Comparison of ENCODE assay signal across 15 cellular contexts in genomic region chr11:3914807-3915206, GRCh38. TPM values are rescaled to one million over a fixed set of nuclear protein-coding genes. Genes with fewer than 3 reads are reported as not detected.
DNase-seq lines count a peak whose midpoint lies in the region; ATAC-seq and TF ChIP-seq lines count a peak whose summit lies in the region.
"Had no signal": no experiment of that assay in that cellular context is flagged by ENCODE, and none has a peak within 500 bp of the region (broad histone marks: within the 10 kb centered on the region; RNA-seq: fewer than 3 reads in every experiment).

No MANE protein-coding gene starts in this region.

- no peaks in the 10 kb centered on the region; a peak in 2 of 4 replicates for H3K4me1 ChIP-seq in SK-N-SH (ENCODE audit: control insufficient read depth in 1 of 2, insufficient read depth in 2 of 2, low read depth in 1 of 2, low read length in 1 of 2)

- H3K27me3 Mint-ChIP-seq in T-helper 1 cell treated with Interleukin-12 subunit alpha and Interleukin-12 subunit beta and Interleukin-4 antibody, amounts not matched to agents 30 μg/mL and 1 μg/mL, for 36 hours (ENCODE audit: low read depth) = no peaks in the 10 kb centered on the region
- H3K27me3 Mint-ChIP-seq: activated CD8-positive, alpha-beta memory T cell treated with anti-CD3 and anti-CD28 coated beads, Interleukin-2, amount 10 ng/mL, durations not matched to agents 7 days and 5 days had no signal

- H3K4me3 ChIP-seq in SK-N-SH (ENCODE audit: low read depth in 2 of 2, low read length in 1 of 2) (no peak overlapping the region), epithelial cell of esophagus (ENCODE audit: low read length) (no peak overlapping the region)
- H3K4me3 ChIP-seq: ovary had no signal

- POLR2A ChIA-PET in SK-N-SH (lab: Yijun Ruan, JAX) = no interaction called here
- POLR2A ChIA-PET in HEK293T (lab: Yijun Ruan, JAX) = no interaction called here

- H3K27ac Mint-ChIP-seq in T-helper 1 cell treated with Interleukin-12 subunit alpha and Interleukin-12 subunit beta and Interleukin-4 antibody, amounts not matched to agents 30 μg/mL and 1 μg/mL, for 36 hours = peak overlapping the region; percentile 74
- H3K27ac Mint-ChIP-seq in stimulated activated effector memory CD8-positive, alpha-beta T cell treated with anti-CD3 and anti-CD28 coated beads, Interleukin-12 subunit alpha, Interleukin-12 subunit beta, amount 100 ng/mL, for 72 hours = peak overlapping the region; percentile 5
- H3K27ac Mint-ChIP-seq: activated CD8-positive, alpha-beta memory T cell treated with anti-CD3 and anti-CD28 coated beads, Interleukin-2, amount 10 ng/mL, durations not matched to agents 7 days and 5 days had no signal

- TF ChIP-seq RAD21 in SK-N-SH (IDR thresholded peaks at IDR 0.05; ENCODE audit: low read length) = no peak

- H3K4me3 Mint-ChIP-seq in T-helper 1 cell treated with Interleukin-12 subunit alpha and Interleukin-12 subunit beta and Interleukin-4 antibody, amounts not matched to agents 30 μg/mL and 1 μg/mL, for 36 hours = no peak overlapping the region
- no peak overlapping the region for H3K4me3 Mint-ChIP-seq in stimulated activated effector memory CD8-positive, alpha-beta T cell treated with anti-CD3 and anti-CD28 coated beads, Interleukin-12 subunit alpha, Interleukin-12 subunit beta, amount 100 ng/mL, for 72 hours
- H3K4me3 Mint-ChIP-seq: activated CD8-positive, alpha-beta memory T cell treated with anti-CD3 and anti-CD28 coated beads, Interleukin-2, amount 10 ng/mL, durations not matched to agents 7 days and 5 days had no signal

- TF ChIP-seq EP300 in SK-N-SH (IDR thresholded peaks at IDR 0.05; ENCODE audit: borderline replicate concordance in 1 of 2, low read depth in 1 of 2, low read length in 1 of 2) = no peak

- H3K36me3 Mint-ChIP-seq in T-helper 1 cell treated with Interleukin-12 subunit alpha and Interleukin-12 subunit beta and Interleukin-4 antibody, amounts not matched to agents 30 μg/mL and 1 μg/mL, for 36 hours (ENCODE audit: low read depth) = peaks cover 15% of the 10 kb centered on the region
- peaks cover 9% of the 10 kb centered on the region for H3K36me3 Mint-ChIP-seq in stimulated activated effector memory CD8-positive, alpha-beta T cell treated with anti-CD3 and anti-CD28 coated beads, Interleukin-12 subunit alpha, Interleukin-12 subunit beta, amount 100 ng/mL, for 72 hours

- no peaks in the 10 kb centered on the region for H3K9me2 ChIP-seq in SK-N-SH

- H4K20me1 ChIP-seq in SK-N-SH (ENCODE audit: insufficient read depth) = 0 out of 2 replicates have a peak, but pooled peaks cover 4% of the 10 kb centered on the region

- H3K4me2 ChIP-seq in SK-N-SH = no peak overlapping the region

- DNase-seq in SK-N-SH (no peak), epithelial cell of esophagus (ENCODE audit: low read depth) (peak; percentile 33), DMS79 treated with DMSO at 0.1 percent for 48 hours (lab: John Stamatoyannopoulos, UW) (no peak), HEK293T (ENCODE audit: extremely low spot score) (no peak)
- no peak for DNase-seq in stimulated activated effector memory CD8-positive, alpha-beta T cell treated with anti-CD3 and anti-CD28 coated beads, Interleukin-12 subunit alpha, Interleukin-12 subunit beta, amount 100 ng/mL, for 72 hours (ENCODE audit: low spot score in 2 of 2)
- DNase-seq: activated CD8-positive, alpha-beta memory T cell treated with anti-CD3 and anti-CD28 coated beads, Interleukin-2, amount 10 ng/mL, durations not matched to agents 7 days and 5 days; activated naive CD4-positive, alpha-beta T cell treated with anti-CD3 and anti-CD28 coated beads, Interleukin-2, amount 50 U/mL, for 16 hours; NCI-H1436 treated with DMSO at 0.1 percent for 48 hours; NCI-H510A; ovary; T1000 had no signal

- no peaks in the 10 kb centered on the region for H3F3A ChIP-seq in SK-N-SH (replicated peaks; ENCODE audit: insufficient read depth)

- no peak overlapping the region for H3K27ac ChIP-seq in SK-N-SH (ENCODE audit: low read depth in 2 of 2, low read length in 1 of 2)
- H3K27ac ChIP-seq: ovary, RWPE1 had no signal

- H3K4me1 Mint-ChIP-seq in T-helper 1 cell treated with Interleukin-12 subunit alpha and Interleukin-12 subunit beta and Interleukin-4 antibody, amounts not matched to agents 30 μg/mL and 1 μg/mL, for 36 hours (ENCODE audit: low read depth) = peaks cover 45% of the 10 kb centered on the region
- peaks cover 63% of the 10 kb centered on the region for H3K4me1 Mint-ChIP-seq in stimulated activated effector memory CD8-positive, alpha-beta T cell treated with anti-CD3 and anti-CD28 coated beads, Interleukin-12 subunit alpha, Interleukin-12 subunit beta, amount 100 ng/mL, for 72 hours

- H3K9me3 ChIP-seq in SK-N-SH = no peaks in the 10 kb centered on the region
- H3K9me3 ChIP-seq: ovary had no signal

- TF ChIP-seq CTCF in SK-N-SH (IDR thresholded peaks at IDR 0.05) (no peak), epithelial cell of esophagus (IDR thresholded peaks at IDR 0.05; ENCODE audit: insufficient read depth, low read depth, low read length, missing control alignments) (no peak)

- CTCF ChIA-PET in SK-N-SH (lab: Yijun Ruan, JAX) = interaction anchor here (0.9 kb wide), 1 partner anchor 27 kb away, joined by 3 read pairs; no protein-coding TSS in a partner anchor
- CTCF ChIA-PET in HEK293T (lab: Yijun Ruan, JAX) = no interaction called here

- no peaks in the 10 kb centered on the region for H3K27me3 ChIP-seq in SK-N-SH (ENCODE audit: insufficient read depth)
- H3K27me3 ChIP-seq: ovary had no signal

- 62% methylated on average over 1 of the region's 1 CpG for WGBS in SK-N-SH (ENCODE audit: low lambda C conversion rate)

- ATAC-seq in SK-N-SH treated with all-trans-retinoic acid at 6 μM for 48 hours = no peak
- peak; percentile 51 for ATAC-seq in stimulated activated effector memory CD8-positive, alpha-beta T cell treated with anti-CD3 and anti-CD28 coated beads, Interleukin-12 subunit alpha, Interleukin-12 subunit beta, amount 100 ng/mL, for 72 hours
- no peak for ATAC-seq in HG03432 (IDR thresholded peaks at IDR 0.05; ENCODE audit: unreplicated experiment)
- ATAC-seq: activated CD8-positive, alpha-beta memory T cell treated with anti-CD3 and anti-CD28 coated beads, Interleukin-2, amount 10 ng/mL, durations not matched to agents 7 days and 5 days had no signal

- H2AFZ ChIP-seq in SK-N-SH (ENCODE audit: low read depth) = no peak overlapping the region

- no peak overlapping the region for H3K9ac ChIP-seq in SK-N-SH

- no peaks in the 10 kb centered on the region for H3K36me3 ChIP-seq in SK-N-SH (replicated peaks in 1 of 2; ENCODE audit: control insufficient read depth in 1 of 2, insufficient read depth in 2 of 2, low read length in 1 of 2)
- H3K36me3 ChIP-seq: ovary had no signal

- H3K9me3 Mint-ChIP-seq in T-helper 1 cell treated with Interleukin-12 subunit alpha and Interleukin-12 subunit beta and Interleukin-4 antibody, amounts not matched to agents 30 μg/mL and 1 μg/mL, for 36 hours = no peaks in the 10 kb centered on the region
- no peaks in the 10 kb centered on the region for H3K9me3 Mint-ChIP-seq in stimulated activated effector memory CD8-positive, alpha-beta T cell treated with anti-CD3 and anti-CD28 coated beads, Interleukin-12 subunit alpha, Interleukin-12 subunit beta, amount 100 ng/mL, for 72 hours

- no peaks in the 10 kb centered on the region for H3K79me2 ChIP-seq in SK-N-SH (ENCODE audit: insufficient read depth)

TF ChIP-seq in SK-N-SH, 30 proteins besides CTCF, POLR2A, EP300 and RAD21:
- TF ChIP-seq CHD2 (IDR thresholded peaks at IDR 0.05; ENCODE audit: low read length, partially characterized antibody) = no peak
- TF ChIP-seq RFX5 (IDR thresholded peaks at IDR 0.05; ENCODE audit: low read length) = peak; percentile 93

TF ChIP-seq in SK-N-SH treated with all-trans-retinoic acid at 6 μM for 48 hours, 23 proteins besides CTCF, POLR2A, EP300 and RAD21 (continues in another document):
- TF ChIP-seq PPARA (CRISPR knock-in tag; IDR thresholded peaks at IDR 0.05; ENCODE audit: borderline replicate concordance) (no peak), ARNTL (CRISPR knock-in tag; IDR thresholded peaks at IDR 0.05; ENCODE audit: borderline replicate concordance, low read depth) (no peak), ESRRG (CRISPR knock-in tag; IDR thresholded peaks at IDR 0.05) (no peak), TCF4 (CRISPR knock-in tag; IDR thresholded peaks at IDR 0.05; ENCODE audit: borderline replicate concordance) (no peak)

TF ChIP-seq in HEK293T, 16 proteins besides CTCF, POLR2A, EP300 and RAD21:
- no peak for TF ChIP-seq BHLHE40 (IDR thresholded peaks at IDR 0.05; ENCODE audit: borderline replicate concordance)
- TF ChIP-seq L3MBTL2 (conservative IDR thresholded peaks at IDR 0.05) = no peak
- TF ChIP-seq HDGF (IDR thresholded peaks at IDR 0.05; ENCODE audit: borderline replicate concordance) = no peak
- no peak for TF ChIP-seq FOXA1 (IDR thresholded peaks at IDR 0.05)
- TF ChIP-seq TARDBP (IDR thresholded peaks at IDR 0.05) = no peak
- no peak for TF ChIP-seq SUZ12 (IDR thresholded peaks at IDR 0.05)
- no peak for TF ChIP-seq NFRKB (IDR thresholded peaks at IDR 0.05)
- no peak for TF ChIP-seq ARNT (IDR thresholded peaks at IDR 0.05)
- no peak for TF ChIP-seq CTBP1 (IDR thresholded peaks at IDR 0.05; ENCODE audit: borderline replicate concordance)
- TF ChIP-seq PKNOX1 (IDR thresholded peaks at IDR 0.05) = no peak
- no peak for TF ChIP-seq SP1 (IDR thresholded peaks at IDR 0.05)
- TF ChIP-seq LEF1 (IDR thresholded peaks at IDR 0.05; ENCODE audit: borderline replicate concordance) = no peak
- TF ChIP-seq FOXM1 (IDR thresholded peaks at IDR 0.05; ENCODE audit: borderline replicate concordance) = no peak
- TF ChIP-seq FOXK2 (IDR thresholded peaks at IDR 0.05) = no peak
- TF ChIP-seq ZNF384 (IDR thresholded peaks at IDR 0.05) = no peak
- no peak for TF ChIP-seq ELF4 (IDR thresholded peaks at IDR 0.05)
TF ChIP-seq in HEK293T: peak in this region for 0.

RNA-seq across cellular contexts. Expression of gene STIM1, which starts 59.3 kb away (rescaled TPM):
- 21.8 and 29.5 TPM in 2 replicates for polyA plus RNA-seq in SK-N-SH (2012; rRNA removed)
- 21.3 and 29.7 TPM in 2 replicates for polyA plus RNA-seq in SK-N-SH (2012; cell fraction: cytosol; rRNA removed)
- 32.6 and 41.8 TPM in 2 replicates for polyA plus RNA-seq in SK-N-SH (2012; cell fraction: nucleus; rRNA removed)
